Comparison of ENCODE assay signal across 14 cellular contexts in the genomic region with DNA sequence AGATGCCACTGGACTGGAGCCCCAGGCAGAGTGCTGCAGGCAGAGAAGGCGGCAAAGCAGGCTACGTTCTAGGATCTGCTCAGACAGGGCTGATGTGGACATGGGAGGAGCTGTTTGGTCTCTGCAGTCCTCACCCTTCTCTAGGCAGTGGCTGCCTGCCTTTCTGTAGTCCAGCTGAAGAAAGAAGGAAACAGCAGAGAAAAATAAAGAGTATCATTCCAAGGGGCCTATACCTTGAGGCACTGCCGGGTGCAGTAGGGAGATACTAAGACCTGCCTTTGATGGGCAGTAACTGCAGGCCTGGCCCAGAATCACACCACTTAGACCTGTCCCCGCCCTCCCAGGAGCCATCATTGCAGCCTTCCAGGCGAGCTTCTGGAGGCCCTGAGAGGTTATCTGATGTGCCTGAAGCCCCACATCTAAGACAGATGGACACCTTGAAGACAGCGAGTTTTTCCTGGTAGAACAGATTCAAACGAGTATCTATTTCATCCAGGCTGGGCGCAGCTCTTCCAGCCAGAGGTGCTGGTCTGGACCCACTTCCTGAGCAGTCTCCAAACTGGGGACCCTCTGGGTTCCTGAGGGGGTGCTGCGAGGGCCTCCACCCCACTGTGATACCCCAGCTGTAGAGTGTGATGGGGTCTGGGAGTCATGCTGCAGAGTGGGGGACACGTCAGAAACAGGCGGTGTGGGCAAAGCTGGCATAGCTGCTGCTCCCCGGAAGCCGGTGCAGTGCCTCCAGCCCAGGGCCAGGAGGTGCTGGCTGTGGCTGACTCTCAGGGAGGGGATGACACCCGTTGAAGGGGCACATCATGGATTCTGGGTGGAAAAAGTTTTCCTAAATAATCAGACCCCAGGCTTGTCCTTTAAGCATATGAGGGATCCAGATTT.
A peak's percentile ranks its signal among the peaks of the same experiment; 100 is the strongest.
DNase-seq lines count a peak whose midpoint lies in the region; ATAC-seq and TF ChIP-seq lines count a peak whose summit lies in the region.
"Had no signal": no experiment of that assay in that cellular context is flagged by ENCODE, and none has a peak within 500 bp of the region (broad histone marks: within the 10 kb centered on the region; RNA-seq: fewer than 3 reads in every experiment).

No MANE protein-coding gene starts in this region.

- intact Hi-C loops in activated CD4-positive, alpha-beta memory T cell treated with anti-CD3 and anti-CD28 coated beads for 36 hours (cut with micrococcal nuclease), result no loop called here
- intact Hi-C loops in natural killer cell (cut with micrococcal nuclease), result no loop called here

- no peak for TF ChIP-seq CTCF in natural killer cell (IDR thresholded peaks at IDR 0.05)
- TF ChIP-seq CTCF in osteocyte (IDR thresholded peaks at IDR 0.05), result no peak

- H3K4me3 Mint-ChIP-seq in activated CD4-positive, alpha-beta memory T cell treated with anti-CD3 and anti-CD28 coated beads for 36 hours, result no peak overlapping the region
- no peak overlapping the region for H3K4me3 Mint-ChIP-seq in activated CD4-positive, alpha-beta memory T cell treated with anti-CD3 and anti-CD28 coated beads, Interleukin-2, amount 10 ng/mL, durations not matched to agents 7 days and 5 days
- H3K4me3 Mint-ChIP-seq in natural killer cell (no peak overlapping the region), osteocyte (ENCODE audit: unreplicated experiment) (no peak overlapping the region)
- no peak overlapping the region for H3K4me3 Mint-ChIP-seq in natural killer cell treated with Interleukin-12 subunit alpha and Interleukin-12 subunit beta and Interleukin-15 and Interleukin-18, amount 100 ng/mL, for 72 hours
- H3K4me3 Mint-ChIP-seq: HFFc6 had no signal

- peaks cover 38% of the 10 kb centered on the region for H3K27me3 Mint-ChIP-seq in activated CD4-positive, alpha-beta memory T cell treated with anti-CD3 and anti-CD28 coated beads for 36 hours
- H3K27me3 Mint-ChIP-seq in activated CD4-positive, alpha-beta memory T cell treated with anti-CD3 and anti-CD28 coated beads, Interleukin-2, amount 10 ng/mL, durations not matched to agents 7 days and 5 days, result peaks cover 8% of the 10 kb centered on the region
- H3K27me3 Mint-ChIP-seq in natural killer cell (ENCODE audit: low read depth in 2 of 2) (peaks cover 21 to 37% of the 10 kb centered on the region in 2 donors), osteocyte (ENCODE audit: unreplicated experiment) (peaks cover 23% of the 10 kb centered on the region)
- H3K27me3 Mint-ChIP-seq in natural killer cell treated with Interleukin-12 subunit alpha and Interleukin-12 subunit beta and Interleukin-15 and Interleukin-18, amount 100 ng/mL, for 72 hours, result peaks cover 28 to 49% of the 10 kb centered on the region in 2 donors

- peaks cover 14% of the 10 kb centered on the region for H3K9me3 Mint-ChIP-seq in activated CD4-positive, alpha-beta memory T cell treated with anti-CD3 and anti-CD28 coated beads for 36 hours
- peaks cover 9% of the 10 kb centered on the region for H3K9me3 Mint-ChIP-seq in activated CD4-positive, alpha-beta memory T cell treated with anti-CD3 and anti-CD28 coated beads, Interleukin-2, amount 10 ng/mL, durations not matched to agents 7 days and 5 days
- H3K9me3 Mint-ChIP-seq in natural killer cell, result peaks cover 2 to 9% of the 10 kb centered on the region in 2 donors
- peaks cover 9% of the 10 kb centered on the region for H3K9me3 Mint-ChIP-seq in natural killer cell treated with Interleukin-12 subunit alpha and Interleukin-12 subunit beta and Interleukin-15 and Interleukin-18, amount 100 ng/mL, for 72 hours
- H3K9me3 Mint-ChIP-seq in osteocyte (ENCODE audit: unreplicated experiment), result peaks cover 17% of the 10 kb centered on the region

- H3K27ac Mint-ChIP-seq in activated CD4-positive, alpha-beta memory T cell treated with anti-CD3 and anti-CD28 coated beads for 36 hours, result no peak overlapping the region
- H3K27ac Mint-ChIP-seq in activated CD4-positive, alpha-beta memory T cell treated with anti-CD3 and anti-CD28 coated beads, Interleukin-2, amount 10 ng/mL, durations not matched to agents 7 days and 5 days, result no peak overlapping the region
- H3K27ac Mint-ChIP-seq in natural killer cell (no peak overlapping the region), osteocyte (ENCODE audit: unreplicated experiment) (no peak overlapping the region)
- H3K27ac Mint-ChIP-seq in natural killer cell treated with Interleukin-12 subunit alpha and Interleukin-12 subunit beta and Interleukin-15 and Interleukin-18, amount 100 ng/mL, for 72 hours, result no peak overlapping the region
- H3K27ac Mint-ChIP-seq: HFFc6 had no signal

- peak; percentile 4 for DNase-seq in activated CD4-positive, alpha-beta memory T cell treated with anti-CD3 and anti-CD28 coated beads for 36 hours
- no peak for DNase-seq in activated CD4-positive, alpha-beta memory T cell treated with anti-CD3 and anti-CD28 coated beads, Interleukin-2, amount 10 ng/mL, durations not matched to agents 7 days and 5 days
- DNase-seq in natural killer cell, result peak; percentile 12
- no peak for DNase-seq in natural killer cell treated with Interleukin-12 subunit alpha and Interleukin-12 subunit beta and Interleukin-15 and Interleukin-18, amount 100 ng/mL, for 72 hours (ENCODE audit: low spot score)
- DNase-seq in osteocyte (ENCODE audit: extremely low spot score, unreplicated experiment), result peak; percentile 66
- DNase-seq in ureter (ENCODE audit: low spot score), result peak; percentile 31
- DNase-seq in RPMI8226, result no peak
- DNase-seq in NCI-H1436 (lab: John Stamatoyannopoulos, UW), result no peak
- DNase-seq: 8988T, EL, HFFc6, KBM-7, NCI-H1092, NCI-H1694 treated with DMSO at 0.1 percent for 48 hours had no signal

- no peaks in the 10 kb centered on the region for H3K4me1 Mint-ChIP-seq in activated CD4-positive, alpha-beta memory T cell treated with anti-CD3 and anti-CD28 coated beads for 36 hours (ENCODE audit: low read depth)
- H3K4me1 Mint-ChIP-seq in activated CD4-positive, alpha-beta memory T cell treated with anti-CD3 and anti-CD28 coated beads, Interleukin-2, amount 10 ng/mL, durations not matched to agents 7 days and 5 days, result no peaks in the 10 kb centered on the region
- H3K4me1 Mint-ChIP-seq in natural killer cell (no peaks in the 10 kb centered on the region), osteocyte (ENCODE audit: unreplicated experiment) (no peaks in the 10 kb centered on the region)
- peaks cover 6 to 9% of the 10 kb centered on the region in 2 donors for H3K4me1 Mint-ChIP-seq in natural killer cell treated with Interleukin-12 subunit alpha and Interleukin-12 subunit beta and Interleukin-15 and Interleukin-18, amount 100 ng/mL, for 72 hours (ENCODE audit: low read depth in 2 of 2)

- POLR2A ChIA-PET in activated CD4-positive, alpha-beta memory T cell treated with anti-CD3 and anti-CD28 coated beads for 36 hours (lab: Charles Lee), result no interaction called here
- POLR2A ChIA-PET in activated CD4-positive, alpha-beta memory T cell treated with anti-CD3 and anti-CD28 coated beads, Interleukin-2, amount 10 ng/mL, durations not matched to agents 7 days and 5 days (lab: Charles Lee), result no interaction called here

- CTCF ChIA-PET in activated CD4-positive, alpha-beta memory T cell treated with anti-CD3 and anti-CD28 coated beads for 36 hours (lab: Charles Lee), result interaction anchor here (0.6 kb wide), 1 partner anchor 188 kb away, joined by 3 read pairs; no protein-coding TSS in a partner anchor
- CTCF ChIA-PET in activated CD4-positive, alpha-beta memory T cell treated with anti-CD3 and anti-CD28 coated beads, Interleukin-2, amount 10 ng/mL, durations not matched to agents 7 days and 5 days (lab: Charles Lee), result no interaction called here

- ATAC-seq in natural killer cell, result no peak
- ATAC-seq in natural killer cell treated with Interleukin-12 subunit alpha and Interleukin-12 subunit beta and Interleukin-15 and Interleukin-18, amount 100 ng/mL, for 72 hours, result no peak

- peaks cover 8% of the 10 kb centered on the region for H3K36me3 Mint-ChIP-seq in activated CD4-positive, alpha-beta memory T cell treated with anti-CD3 and anti-CD28 coated beads for 36 hours
- H3K36me3 Mint-ChIP-seq in activated CD4-positive, alpha-beta memory T cell treated with anti-CD3 and anti-CD28 coated beads, Interleukin-2, amount 10 ng/mL, durations not matched to agents 7 days and 5 days (ENCODE audit: low read depth), result no peaks in the 10 kb centered on the region
- H3K36me3 Mint-ChIP-seq in natural killer cell (peaks cover 14% of the 10 kb centered on the region), osteocyte (ENCODE audit: unreplicated experiment) (peaks cover 2% of the 10 kb centered on the region)
- peaks cover 12% of the 10 kb centered on the region for H3K36me3 Mint-ChIP-seq in natural killer cell treated with Interleukin-12 subunit alpha and Interleukin-12 subunit beta and Interleukin-15 and Interleukin-18, amount 100 ng/mL, for 72 hours

Comparison
In these comparisons a context has a peak if more than half of its experiments do, and no peak if none do; other contexts are left out.
1. DNase-seq: peak in activated CD4-positive, alpha-beta memory T cell treated with anti-CD3 and anti-CD28 coated beads for 36 hours (single experiment), natural killer cell (single experiment), osteocyte (single experiment) and ureter (single experiment); none in activated CD4-positive, alpha-beta memory T cell treated with anti-CD3 and anti-CD28 coated beads, Interleukin-2, amount 10 ng/mL, durations not matched to agents 7 days and 5 days (single experiment), natural killer cell treated with Interleukin-12 subunit alpha and Interleukin-12 subunit beta and Interleukin-15 and Interleukin-18, amount 100 ng/mL, for 72 hours (single experiment), RPMI8226 (single experiment) and NCI-H1436 (single experiment).